8 cellular contexts compared by ENCODE assay signal in genomic region chr2:189569295-189569925, GRCh38.
A peak's percentile ranks its signal among the peaks of the same experiment; 100 is the strongest.
DNase-seq lines count a peak whose midpoint lies in the region; ATAC-seq and TF ChIP-seq lines count a peak whose summit lies in the region.
"Had no signal": no experiment of that assay in that cellular context is flagged by ENCODE, and none has a peak within 500 bp of the region (broad histone marks: within the 10 kb centered on the region; RNA-seq: fewer than 3 reads in every experiment).

No MANE protein-coding gene starts in this region.

- peaks cover 0 to 6% of the 10 kb centered on the region in 2 donors for H3K27me3 Mint-ChIP-seq in stimulated activated naive B cell treated with anti-CD40 and anti-IgM and Interleukin-4, amounts not matched to agents 10 μg/mL and 1 μg/mL and 100 μg/mL, for 72 hours

- no peaks in the 10 kb centered on the region for H3K36me3 Mint-ChIP-seq in stimulated activated naive B cell treated with anti-CD40 and anti-IgM and Interleukin-4, amounts not matched to agents 10 μg/mL and 1 μg/mL and 100 μg/mL, for 72 hours

- peak overlapping the region; percentile 11 for H3K27ac Mint-ChIP-seq in stimulated activated naive B cell treated with anti-CD40 and anti-IgM and Interleukin-4, amounts not matched to agents 10 μg/mL and 1 μg/mL and 100 μg/mL, for 72 hours

- no peak overlapping the region for H3K4me3 ChIP-seq in fibroblast of mammary gland (ENCODE audit: control insufficient read depth, low read depth, low read length)
- H3K4me3 ChIP-seq: smooth muscle cell had no signal

- peak; percentile 42 for ATAC-seq in GM19468 (IDR thresholded peaks at IDR 0.05; ENCODE audit: extremely low read depth, unreplicated experiment)
- ATAC-seq in stimulated activated naive B cell treated with anti-CD40 and anti-IgM and Interleukin-4, amounts not matched to agents 10 μg/mL and 1 μg/mL and 100 μg/mL, for 72 hours (replicated peaks): peak; percentile 84 to 87

- TF ChIP-seq CTCF in fibroblast of mammary gland (conservative IDR thresholded peaks at IDR 0.05; ENCODE audit: control insufficient read depth, insufficient read depth, low read depth, low read length): peak; percentile 1

- no peak overlapping the region for H3K4me3 Mint-ChIP-seq in stimulated activated naive B cell treated with anti-CD40 and anti-IgM and Interleukin-4, amounts not matched to agents 10 μg/mL and 1 μg/mL and 100 μg/mL, for 72 hours

- peaks cover 0 to 1% of the 10 kb centered on the region in 2 donors for H3K9me3 Mint-ChIP-seq in stimulated activated naive B cell treated with anti-CD40 and anti-IgM and Interleukin-4, amounts not matched to agents 10 μg/mL and 1 μg/mL and 100 μg/mL, for 72 hours

- H3K4me1 Mint-ChIP-seq in stimulated activated naive B cell treated with anti-CD40 and anti-IgM and Interleukin-4, amounts not matched to agents 10 μg/mL and 1 μg/mL and 100 μg/mL, for 72 hours: peaks cover 12 to 21% of the 10 kb centered on the region in 2 donors

- DNase-seq in MV-4-11 (lab: John Stamatoyannopoulos, UW) (peak; percentile 67), fibroblast of mammary gland (ENCODE audit: low read depth) (no peak), inferior parietal cortex (ENCODE audit: extremely low spot score) (no peak), KG1 (lab: John Stamatoyannopoulos, UW) (no peak), NCI-H1417 treated with DMSO at 0.1 percent for 48 hours (lab: John Stamatoyannopoulos, UW) (no peak)
- DNase-seq in stimulated activated naive B cell treated with anti-CD40 and anti-IgM and Interleukin-4, amounts not matched to agents 10 μg/mL and 1 μg/mL and 100 μg/mL, for 72 hours: no peak
